In the genomic region with DNA sequence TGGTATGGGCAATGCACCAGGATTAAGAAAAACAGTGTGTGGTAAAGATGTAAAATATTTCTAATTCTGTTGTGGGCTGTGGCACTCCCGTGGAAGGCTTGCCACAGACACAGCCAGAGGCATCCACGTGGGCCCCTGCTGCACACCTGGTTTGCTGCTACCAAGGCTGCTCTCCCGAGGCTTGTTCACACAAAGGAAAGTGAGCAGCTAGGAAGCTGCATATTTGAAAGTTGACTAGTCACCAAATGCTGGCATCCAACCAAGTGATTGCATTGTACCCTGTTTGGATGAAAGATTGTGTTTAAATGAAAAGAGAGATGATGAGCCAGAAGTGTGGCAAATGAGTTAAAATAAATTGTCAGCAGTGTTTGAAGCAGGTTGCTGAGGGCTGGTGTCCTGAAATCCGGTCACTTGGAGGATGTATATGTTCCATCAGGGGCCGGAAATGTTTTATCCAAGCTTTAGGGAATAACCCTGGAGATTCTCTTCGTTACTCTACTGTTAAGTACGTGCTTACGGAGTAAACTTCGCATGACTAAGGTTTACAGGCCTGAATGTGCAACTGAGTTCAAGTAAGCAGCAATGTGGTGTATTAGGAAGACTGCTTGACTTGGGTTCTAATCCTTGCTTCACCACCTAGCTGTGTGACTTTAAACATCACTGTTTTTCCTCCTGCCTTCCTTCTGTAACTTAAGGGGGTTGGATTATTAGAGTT, we compare ENCODE assay signal across 11 cellular contexts.
DNase-seq lines count a peak whose midpoint lies in the region; TF ChIP-seq lines count a peak whose summit lies in the region.
"Had no signal": no experiment of that assay in that cellular context is flagged by ENCODE, and none has a peak within 500 bp of the region (broad histone marks: within the 10 kb centered on the region; RNA-seq: fewer than 3 reads in every experiment).

No MANE protein-coding gene starts in this region.

- H3K4me2 ChIP-seq in osteoblast (ENCODE audit: insufficient read depth, low read length) (no peak overlapping the region), smooth muscle cell (no peak overlapping the region)

- H3K4me1 ChIP-seq in osteoblast (ENCODE audit: insufficient read depth, low read length) (peaks cover 16% of the 10 kb centered on the region), smooth muscle cell (ENCODE audit: low read depth) (peaks cover 7% of the 10 kb centered on the region)

- H3K4me3 Mint-ChIP-seq in endothelial cell (ENCODE audit: unreplicated experiment): no peak overlapping the region
- H3K4me3 Mint-ChIP-seq: activated CD4-positive, alpha-beta T cell treated with anti-CD3 and anti-CD28 coated beads, Interleukin-2, amount 10 ng/mL, durations not matched to agents 7 days and 5 days had no signal

- H3K79me2 ChIP-seq in osteoblast (ENCODE audit: insufficient read depth, low read length) (no peaks in the 10 kb centered on the region), smooth muscle cell (ENCODE audit: low read depth) (no peaks in the 10 kb centered on the region)

- H3F3A ChIP-seq in smooth muscle cell (ENCODE audit: low read depth): peaks cover 19% of the 10 kb centered on the region

- H3K9ac ChIP-seq in smooth muscle cell (ENCODE audit: low read depth): no peak overlapping the region

- H3K9me3 Mint-ChIP-seq in endothelial cell (ENCODE audit: unreplicated experiment): no peaks in the 10 kb centered on the region

- no peak overlapping the region for H2AFZ ChIP-seq in osteoblast (ENCODE audit: low read length)
- H2AFZ ChIP-seq in smooth muscle cell (ENCODE audit: low read depth): no peak overlapping the region

- 60% methylated on average over 9 of the region's 9 CpGs for WGBS in smooth muscle cell (ENCODE audit: low lambda C conversion rate)

- H3K9me3 ChIP-seq in osteoblast (ENCODE audit: low read depth, low read length) (no peaks in the 10 kb centered on the region), smooth muscle cell (replicated peaks; ENCODE audit: low read depth) (no peaks in the 10 kb centered on the region)

- H3K36me3 ChIP-seq in osteoblast (ENCODE audit: insufficient read depth, low read length): no peaks in the 10 kb centered on the region
- H3K36me3 ChIP-seq in smooth muscle cell (ENCODE audit: low read depth): no peaks in the 10 kb centered on the region

- peaks cover 7% of the 10 kb centered on the region for H3K36me3 Mint-ChIP-seq in endothelial cell (ENCODE audit: low read depth, unreplicated experiment)

- H3K4me3 ChIP-seq in osteoblast (ENCODE audit: insufficient read depth, low read length) (no peak overlapping the region), smooth muscle cell (no peak overlapping the region)
- H3K4me3 ChIP-seq: coronary artery had no signal

- TF ChIP-seq CTCF in osteoblast (IDR thresholded peaks at IDR 0.05; ENCODE audit: extremely low read depth, low read depth, low read length) (no peak), endothelial cell (IDR thresholded peaks at IDR 0.05; ENCODE audit: unreplicated experiment) (no peak), smooth muscle cell (IDR thresholded peaks at IDR 0.05; ENCODE audit: borderline replicate concordance, insufficient read depth, poor library complexity, severe bottlenecking) (no peak)

- peaks cover 4% of the 10 kb centered on the region for H3K27me3 Mint-ChIP-seq in endothelial cell (ENCODE audit: unreplicated experiment)
- H3K27me3 Mint-ChIP-seq: activated CD4-positive, alpha-beta T cell treated with anti-CD3 and anti-CD28 coated beads, Interleukin-2, amount 10 ng/mL, durations not matched to agents 7 days and 5 days had no signal

- DNase-seq in GM04504 (ENCODE audit: low read depth) (peak; percentile 60), NCI-H460 (ENCODE audit: extremely low read depth, low read depth) (peak; percentile 17), dedifferentiated amniotic fluid mesenchymal stem cell (ENCODE audit: extremely low spot score) (peak; percentile 17), osteoblast (ENCODE audit: insufficient read length, low spot score, missing footprints) (peak; percentile 64), endothelial cell (ENCODE audit: low spot score) (no peak), NCI-H774 (lab: John Stamatoyannopoulos, UW) (no peak), smooth muscle cell (lab: John Stamatoyannopoulos, UW; ENCODE audit: unreplicated experiment) (no peak)
- DNase-seq: activated CD4-positive, alpha-beta T cell treated with anti-CD3 and anti-CD28 coated beads, Interleukin-2, amount 10 ng/mL, durations not matched to agents 7 days and 5 days; left colon; stimulated activated naive CD8-positive, alpha-beta T cell treated with anti-CD3 and anti-CD28 coated beads, Interleukin-15, Interleukin-2, amounts not matched to agents 100 U/mL and 50 U/mL, for 24 hours had no signal

- H3K27ac Mint-ChIP-seq in endothelial cell (ENCODE audit: unreplicated experiment): no peak overlapping the region
- H3K27ac Mint-ChIP-seq: activated CD4-positive, alpha-beta T cell treated with anti-CD3 and anti-CD28 coated beads, Interleukin-2, amount 10 ng/mL, durations not matched to agents 7 days and 5 days had no signal

- no peaks in the 10 kb centered on the region for H4K20me1 ChIP-seq in osteoblast (ENCODE audit: insufficient read depth, low read length)
- H4K20me1 ChIP-seq in smooth muscle cell (ENCODE audit: low read depth): no peaks in the 10 kb centered on the region

- peaks cover 11% of the 10 kb centered on the region for H3K4me1 Mint-ChIP-seq in endothelial cell (ENCODE audit: unreplicated experiment)

- H3K27me3 ChIP-seq in osteoblast (ENCODE audit: insufficient read depth, low read length) (no peaks in the 10 kb centered on the region), smooth muscle cell (ENCODE audit: low read depth) (no peaks in the 10 kb centered on the region)

- no peak overlapping the region for H3K27ac ChIP-seq in osteoblast (ENCODE audit: low read depth, low read length)
- H3K27ac ChIP-seq in smooth muscle cell (ENCODE audit: low read depth): no peak overlapping the region
- H3K27ac ChIP-seq: coronary artery had no signal

Comparison
In these comparisons a context has a peak if more than half of its experiments do, and no peak if none do; other contexts are left out.
1. DNase-seq: peak in GM04504 (single experiment), NCI-H460 (single experiment), dedifferentiated amniotic fluid mesenchymal stem cell (single experiment) and osteoblast (single experiment); none in endothelial cell (single experiment), NCI-H774 (single experiment) and smooth muscle cell (single experiment).